ENCODE assay signal across 1 cellular context in the genomic region with DNA sequence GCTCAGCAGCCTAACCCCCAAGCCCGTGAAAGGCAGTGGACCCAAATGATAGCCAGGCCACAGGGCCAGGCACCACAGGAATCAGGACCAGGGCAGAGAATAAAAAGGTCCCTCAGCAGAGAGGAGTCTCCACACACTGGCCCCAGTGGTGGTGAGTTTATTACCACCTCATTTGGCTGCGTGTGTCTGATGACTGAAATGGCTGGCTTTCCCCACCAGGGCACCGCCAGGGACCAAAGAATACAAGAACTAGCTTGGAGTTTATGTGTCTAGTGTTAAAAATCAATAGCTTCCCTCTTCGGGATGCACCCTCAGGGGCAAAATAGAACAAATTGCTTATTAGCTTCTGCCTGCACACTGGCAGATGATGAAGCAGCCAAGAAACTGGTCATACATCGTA.
TF ChIP-seq lines count a peak whose summit lies in the region.

No MANE protein-coding gene starts in this region.

TF ChIP-seq in HepG2, 621 proteins besides CTCF, POLR2A, EP300 and RAD21:
- TF ChIP-seq, protein P1, sequence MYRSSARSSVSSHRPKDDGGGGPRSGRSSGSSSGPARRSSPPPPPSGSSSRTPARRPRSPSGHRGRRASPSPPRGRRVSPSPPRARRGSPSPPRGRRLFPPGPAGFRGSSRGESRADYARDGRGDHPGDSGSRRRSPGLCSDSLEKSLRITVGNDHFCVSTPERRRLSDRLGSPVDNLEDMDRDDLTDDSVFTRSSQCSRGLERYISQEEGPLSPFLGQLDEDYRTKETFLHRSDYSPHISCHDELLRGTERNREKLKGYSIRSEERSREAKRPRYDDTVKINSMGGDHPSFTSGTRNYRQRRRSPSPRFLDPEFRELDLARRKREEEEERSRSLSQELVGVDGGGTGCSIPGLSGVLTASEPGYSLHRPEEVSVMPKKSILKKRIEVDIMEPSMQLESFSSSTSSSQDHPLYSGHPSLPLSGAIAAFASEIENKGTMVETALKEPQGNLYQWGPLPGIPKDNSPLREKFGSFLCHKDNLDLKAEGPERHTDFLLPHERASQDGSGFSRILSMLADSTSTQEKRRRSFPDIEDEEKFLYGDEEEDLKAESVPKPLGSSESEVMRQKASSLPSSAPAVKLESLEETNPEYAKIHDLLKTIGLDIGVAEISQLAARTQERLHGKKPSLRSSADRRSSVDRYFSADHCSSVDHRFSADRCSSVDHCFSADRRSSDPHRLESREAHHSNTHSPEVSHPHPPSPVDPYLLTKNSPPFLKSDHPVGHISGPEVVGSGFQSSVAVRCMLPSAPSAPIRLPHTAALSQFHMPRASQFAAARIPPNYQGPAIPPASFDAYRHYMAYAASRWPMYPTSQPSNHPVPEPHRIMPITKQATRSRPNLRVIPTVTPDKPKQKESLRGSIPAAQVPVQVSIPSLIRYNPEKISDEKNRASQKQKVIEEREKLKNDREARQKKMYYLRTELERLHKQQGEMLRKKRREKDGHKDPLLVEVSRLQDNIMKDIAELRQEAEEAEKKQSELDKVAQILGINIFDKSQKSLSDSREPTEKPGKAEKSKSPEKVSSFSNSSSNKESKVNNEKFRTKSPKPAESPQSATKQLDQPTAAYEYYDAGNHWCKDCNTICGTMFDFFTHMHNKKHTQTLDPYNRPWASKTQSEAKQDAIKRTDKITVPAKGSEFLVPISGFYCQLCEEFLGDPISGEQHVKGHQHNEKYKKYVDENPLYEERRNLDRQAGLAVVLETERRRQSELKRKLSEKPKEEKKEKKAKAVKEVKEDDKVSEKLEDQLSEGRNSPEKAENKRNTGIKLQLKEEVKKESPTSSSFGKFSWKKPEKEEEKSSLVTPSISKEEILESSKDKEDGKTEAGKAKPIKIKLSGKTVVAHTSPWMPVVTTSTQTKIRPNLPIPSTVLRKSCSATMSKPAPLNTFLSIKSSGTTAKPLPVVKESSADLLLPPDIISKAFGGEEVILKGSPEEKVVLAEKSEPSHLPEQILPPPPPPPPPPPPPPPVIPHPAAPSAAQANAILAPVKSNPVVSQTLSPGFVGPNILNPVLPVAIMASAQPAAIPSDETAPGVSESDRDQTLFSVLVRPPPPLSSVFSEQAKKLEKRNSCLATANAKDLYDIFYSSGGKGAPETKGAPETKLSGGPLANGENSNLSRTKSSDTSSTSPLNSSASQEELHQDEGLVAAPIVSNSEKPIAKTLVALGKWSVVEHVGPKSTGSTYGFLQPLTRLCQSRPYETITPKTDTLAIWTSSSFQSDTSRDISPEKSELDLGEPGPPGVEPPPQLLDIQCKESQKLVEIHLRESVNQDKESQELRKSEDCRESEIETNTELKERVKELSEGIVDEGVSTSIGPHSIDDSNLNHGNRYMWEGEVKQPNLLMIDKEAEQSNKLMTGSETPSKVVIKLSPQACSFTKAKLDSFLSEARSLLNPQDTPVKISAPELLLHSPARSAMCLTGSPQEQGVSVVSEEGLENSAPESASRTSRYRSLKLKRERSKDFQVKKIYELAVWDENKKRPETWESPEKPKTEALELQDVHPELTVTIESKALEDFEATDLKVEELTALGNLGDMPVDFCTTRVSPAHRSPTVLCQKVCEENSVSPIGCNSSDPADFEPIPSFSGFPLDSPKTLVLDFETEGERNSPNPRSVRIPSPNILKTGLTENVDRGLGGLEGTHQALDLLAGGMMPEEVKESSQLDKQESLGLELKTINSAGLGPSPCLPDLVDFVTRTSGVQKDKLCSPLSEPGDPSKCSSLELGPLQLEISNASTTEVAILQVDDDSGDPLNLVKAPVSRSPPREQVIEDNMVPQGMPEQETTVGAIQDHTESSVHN (CRISPR knock-in tag; IDR thresholded peaks at IDR 0.05) = no peak
- TF ChIP-seq, protein P2, sequence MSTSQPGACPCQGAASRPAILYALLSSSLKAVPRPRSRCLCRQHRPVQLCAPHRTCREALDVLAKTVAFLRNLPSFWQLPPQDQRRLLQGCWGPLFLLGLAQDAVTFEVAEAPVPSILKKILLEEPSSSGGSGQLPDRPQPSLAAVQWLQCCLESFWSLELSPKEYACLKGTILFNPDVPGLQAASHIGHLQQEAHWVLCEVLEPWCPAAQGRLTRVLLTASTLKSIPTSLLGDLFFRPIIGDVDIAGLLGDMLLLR (CRISPR knock-in tag; IDR thresholded peaks at IDR 0.05) = no peak
